In the genomic region with DNA sequence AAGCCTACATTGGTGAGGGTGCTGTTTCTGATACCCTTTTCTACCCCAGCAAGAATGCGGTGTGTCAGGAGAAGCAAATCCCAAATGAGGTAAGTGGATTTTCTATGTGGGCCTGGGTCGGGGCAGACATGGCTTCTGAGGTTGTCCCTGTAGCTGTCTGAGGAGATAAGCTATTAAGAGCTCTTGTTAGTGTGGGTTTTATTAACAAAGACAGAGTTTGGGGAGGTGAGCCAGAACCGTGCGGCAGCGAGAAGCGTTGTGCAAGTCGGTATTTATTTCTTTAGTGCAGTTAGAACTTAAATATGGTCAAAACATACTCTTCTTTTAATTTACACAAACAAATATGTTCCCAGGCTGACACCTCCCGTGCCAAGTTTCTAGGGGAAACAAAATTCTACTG, we compare ENCODE assay signal across 19 cellular contexts.
"Had no signal": no experiment of that assay in that cellular context is flagged by ENCODE, and none has a peak within 500 bp of the region (broad histone marks: within the 10 kb centered on the region; RNA-seq: fewer than 3 reads in every experiment).

No MANE protein-coding gene starts in this region.

- H3K9me3 ChIP-seq: sigmoid colon, vagina had no signal

- H3K27ac Mint-ChIP-seq: activated CD4-positive, alpha-beta memory T cell treated with anti-CD3 and anti-CD28 coated beads for 36 hours; activated CD4-positive, alpha-beta T cell treated with anti-CD3 and anti-CD28 coated beads for 36 hours; activated CD8-positive, alpha-beta memory T cell treated with anti-CD3 and anti-CD28 coated beads, Interleukin-2, amount 10 ng/mL, durations not matched to agents 7 days and 5 days; activated T-cell treated with anti-CD3 and anti-CD28 coated beads, Interleukin-2, amount 50 U/mL, for 24 hours; dendritic cell treated with granulocyte-macrophage colony-stimulating factor and Interleukin-4, amounts not matched to agents 40 ng/mL and 50 ng/mL, for 4 days; effector memory CD8-positive, alpha-beta T cell; natural killer cell treated with Interleukin-12 subunit alpha and Interleukin-12 subunit beta and Interleukin-15 and Interleukin-18, amount 100 ng/mL, for 72 hours; progenitor cell of endocrine pancreas; T-helper 17 cell had no signal

- ATAC-seq: activated CD4-positive, alpha-beta T cell treated with anti-CD3 and anti-CD28 coated beads for 36 hours; activated CD8-positive, alpha-beta memory T cell treated with anti-CD3 and anti-CD28 coated beads, Interleukin-2, amount 10 ng/mL, durations not matched to agents 7 days and 5 days; effector memory CD8-positive, alpha-beta T cell; natural killer cell treated with Interleukin-12 subunit alpha and Interleukin-12 subunit beta and Interleukin-15 and Interleukin-18, amount 100 ng/mL, for 72 hours; T-helper 17 cell had no signal

- H3K36me3 ChIP-seq: brain microvascular endothelial cell had no signal

- H3K4me3 Mint-ChIP-seq: activated CD4-positive, alpha-beta memory T cell treated with anti-CD3 and anti-CD28 coated beads for 36 hours; activated CD4-positive, alpha-beta T cell treated with anti-CD3 and anti-CD28 coated beads for 36 hours; activated CD8-positive, alpha-beta memory T cell treated with anti-CD3 and anti-CD28 coated beads, Interleukin-2, amount 10 ng/mL, durations not matched to agents 7 days and 5 days; activated T-cell treated with anti-CD3 and anti-CD28 coated beads, Interleukin-2, amount 50 U/mL, for 24 hours; dendritic cell treated with granulocyte-macrophage colony-stimulating factor and Interleukin-4, amounts not matched to agents 40 ng/mL and 50 ng/mL, for 4 days; effector memory CD8-positive, alpha-beta T cell; natural killer cell treated with Interleukin-12 subunit alpha and Interleukin-12 subunit beta and Interleukin-15 and Interleukin-18, amount 100 ng/mL, for 72 hours; T-helper 17 cell had no signal

- H3K36me3 Mint-ChIP-seq: activated CD4-positive, alpha-beta memory T cell treated with anti-CD3 and anti-CD28 coated beads for 36 hours; activated CD8-positive, alpha-beta memory T cell treated with anti-CD3 and anti-CD28 coated beads, Interleukin-2, amount 10 ng/mL, durations not matched to agents 7 days and 5 days; natural killer cell treated with Interleukin-12 subunit alpha and Interleukin-12 subunit beta and Interleukin-15 and Interleukin-18, amount 100 ng/mL, for 72 hours had no signal

- H3K27ac ChIP-seq: brain microvascular endothelial cell, epithelial cell of prostate, hepatocyte, vagina had no signal

- H3K27me3 Mint-ChIP-seq: activated CD4-positive, alpha-beta T cell treated with anti-CD3 and anti-CD28 coated beads for 36 hours; activated T-cell treated with anti-CD3 and anti-CD28 coated beads, Interleukin-2, amount 50 U/mL, for 24 hours; progenitor cell of endocrine pancreas had no signal

- H3K9me3 Mint-ChIP-seq: activated CD4-positive, alpha-beta memory T cell treated with anti-CD3 and anti-CD28 coated beads for 36 hours; activated T-cell treated with anti-CD3 and anti-CD28 coated beads, Interleukin-2, amount 50 U/mL, for 24 hours; dendritic cell treated with granulocyte-macrophage colony-stimulating factor and Interleukin-4, amounts not matched to agents 40 ng/mL and 50 ng/mL, for 4 days; effector memory CD8-positive, alpha-beta T cell; natural killer cell treated with Interleukin-12 subunit alpha and Interleukin-12 subunit beta and Interleukin-15 and Interleukin-18, amount 100 ng/mL, for 72 hours had no signal

- H3K27me3 ChIP-seq: brain microvascular endothelial cell, hepatocyte, sigmoid colon, vagina had no signal

- DNase-seq: activated CD4-positive, alpha-beta memory T cell treated with anti-CD3 and anti-CD28 coated beads for 36 hours; activated CD4-positive, alpha-beta T cell treated with anti-CD3 and anti-CD28 coated beads for 36 hours; activated CD8-positive, alpha-beta memory T cell treated with anti-CD3 and anti-CD28 coated beads, Interleukin-2, amount 10 ng/mL, durations not matched to agents 7 days and 5 days; activated naive CD4-positive, alpha-beta T cell treated with anti-CD3 and anti-CD28 coated beads, Interleukin-2, amount 50 U/mL, for 16 hours; activated T-cell treated with anti-CD3 and anti-CD28 coated beads, Interleukin-2, amount 50 U/mL, for 24 hours; amniotic stem cell; brain microvascular endothelial cell; cerebellar nuclear complex; effector memory CD8-positive, alpha-beta T cell; occipital lobe; sigmoid colon; stimulated activated CD4-positive, alpha-beta T cell treated with anti-CD3 and anti-CD28 coated beads, Interleukin-2, amount 100 ng/mL, for 24 hours; T-helper 17 cell had no signal

- H3K4me3 ChIP-seq: hepatocyte, sigmoid colon, vagina had no signal
